10 cellular contexts compared by ENCODE assay signal in the genomic region with DNA sequence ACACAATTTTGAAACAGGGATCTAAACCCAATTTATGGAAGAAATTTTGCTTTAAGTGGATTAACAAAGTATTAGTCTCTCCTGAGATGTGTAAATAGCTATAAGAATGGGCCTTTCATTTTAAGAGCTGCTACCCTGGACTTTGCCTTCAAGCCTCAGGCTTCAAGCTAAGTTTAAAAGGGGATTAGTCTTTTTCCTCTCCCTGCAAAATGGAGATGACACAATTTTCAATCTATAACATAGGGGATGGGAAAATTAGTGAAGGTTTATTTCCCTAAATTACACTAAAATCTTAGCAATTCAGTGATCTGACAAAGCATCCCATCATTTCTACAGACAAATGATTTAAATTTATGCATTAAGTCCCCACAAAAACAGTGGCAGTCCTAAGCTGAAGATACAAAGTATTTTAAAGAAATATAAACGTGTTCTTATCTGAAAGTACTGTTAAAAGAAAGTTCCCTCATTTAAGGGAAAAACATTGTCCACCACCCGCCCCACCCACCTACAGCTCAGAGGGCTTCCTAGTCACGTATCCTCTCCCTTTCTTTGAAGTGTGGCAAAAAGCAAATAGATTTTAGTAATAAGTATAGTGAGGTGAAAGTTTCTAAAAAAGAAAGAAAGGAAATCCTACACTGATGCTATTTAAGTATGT. TPM values are rescaled to one million over a fixed set of nuclear protein-coding genes. Genes with fewer than 3 reads are reported as not detected.
DNase-seq lines count a peak whose midpoint lies in the region; ATAC-seq and TF ChIP-seq lines count a peak whose summit lies in the region.
"Had no signal": no experiment of that assay in that cellular context is flagged by ENCODE, and none has a peak within 500 bp of the region (broad histone marks: within the 10 kb centered on the region; RNA-seq: fewer than 3 reads in every experiment).

No MANE protein-coding gene starts in this region.

- H3K4me3 ChIP-seq in ovary, result no peak overlapping the region

- H3K27me3 Mint-ChIP-seq in activated naive CD4-positive, alpha-beta T cell treated with anti-CD3 and anti-CD28 coated beads, Interleukin-2, amount 10 ng/mL, durations not matched to agents 7 days and 5 days, result no peaks in the 10 kb centered on the region
- H3K27me3 Mint-ChIP-seq in activated T-helper 17 cell treated with anti-CD3 and anti-CD28 coated beads, Interleukin-2, amount 50 U/mL, for 72 hours, result no peaks in the 10 kb centered on the region

- H3K4me3 Mint-ChIP-seq in activated naive CD4-positive, alpha-beta T cell treated with anti-CD3 and anti-CD28 coated beads, Interleukin-2, amount 10 ng/mL, durations not matched to agents 7 days and 5 days, result peak overlapping the region; percentile 53
- H3K4me3 Mint-ChIP-seq in activated T-helper 17 cell treated with anti-CD3 and anti-CD28 coated beads, Interleukin-2, amount 50 U/mL, for 72 hours, result peak overlapping the region; percentile 56
- peak overlapping the region; percentile 19 for H3K4me3 Mint-ChIP-seq in stimulated activated effector memory CD8-positive, alpha-beta T cell treated with anti-CD3 and anti-CD28 coated beads, Interleukin-12 subunit alpha, Interleukin-12 subunit beta, amount 100 ng/mL, for 72 hours

- no peak overlapping the region for H3K27ac ChIP-seq in ovary
- H3K27ac ChIP-seq: brain microvascular endothelial cell had no signal

- H3K4me1 Mint-ChIP-seq in activated naive CD4-positive, alpha-beta T cell treated with anti-CD3 and anti-CD28 coated beads, Interleukin-2, amount 10 ng/mL, durations not matched to agents 7 days and 5 days, result peaks cover 70% of the 10 kb centered on the region
- H3K4me1 Mint-ChIP-seq in activated T-helper 17 cell treated with anti-CD3 and anti-CD28 coated beads, Interleukin-2, amount 50 U/mL, for 72 hours, result peaks cover 7% of the 10 kb centered on the region
- H3K4me1 Mint-ChIP-seq in stimulated activated effector memory CD8-positive, alpha-beta T cell treated with anti-CD3 and anti-CD28 coated beads, Interleukin-12 subunit alpha, Interleukin-12 subunit beta, amount 100 ng/mL, for 72 hours, result peaks cover 56% of the 10 kb centered on the region

- peaks cover 26% of the 10 kb centered on the region for H3K36me3 Mint-ChIP-seq in activated naive CD4-positive, alpha-beta T cell treated with anti-CD3 and anti-CD28 coated beads, Interleukin-2, amount 10 ng/mL, durations not matched to agents 7 days and 5 days
- no peaks in the 10 kb centered on the region for H3K36me3 Mint-ChIP-seq in activated T-helper 17 cell treated with anti-CD3 and anti-CD28 coated beads, Interleukin-2, amount 50 U/mL, for 72 hours (ENCODE audit: low read depth)
- H3K36me3 Mint-ChIP-seq in stimulated activated effector memory CD8-positive, alpha-beta T cell treated with anti-CD3 and anti-CD28 coated beads, Interleukin-12 subunit alpha, Interleukin-12 subunit beta, amount 100 ng/mL, for 72 hours, result no peaks in the 10 kb centered on the region

- DNase-seq in activated naive CD4-positive, alpha-beta T cell treated with anti-CD3 and anti-CD28 coated beads, Interleukin-2, amount 10 ng/mL, durations not matched to agents 7 days and 5 days, result peak; percentile 56
- no peak for DNase-seq in activated naive CD4-positive, alpha-beta T cell treated with Interleukin-2 at 50 U/mL for 16 hours
- DNase-seq in stimulated activated effector memory CD8-positive, alpha-beta T cell treated with anti-CD3 and anti-CD28 coated beads, Interleukin-12 subunit alpha, Interleukin-12 subunit beta, amount 100 ng/mL, for 72 hours (ENCODE audit: low spot score in 2 of 2), result no peak
- no peak for DNase-seq in DMS 273 treated with DMSO at 0.1 percent for 48 hours (lab: John Stamatoyannopoulos, UW)
- no peak for DNase-seq in AG20443 (ENCODE audit: low spot score)
- no peak for DNase-seq in ovary
- DNase-seq: brain microvascular endothelial cell had no signal

- intact Hi-C loops in ovary (cut with DNase I), result no loop called here

- H3K27me3 ChIP-seq in ovary, result no peaks in the 10 kb centered on the region
- H3K27me3 ChIP-seq: brain microvascular endothelial cell had no signal

- no peak for TF ChIP-seq CTCF in ovary (IDR thresholded peaks at IDR 0.05)

- no peaks in the 10 kb centered on the region for H3K36me3 ChIP-seq in ovary
- H3K36me3 ChIP-seq: brain microvascular endothelial cell had no signal

- CTCF ChIA-PET in activated naive CD4-positive, alpha-beta T cell treated with anti-CD3 and anti-CD28 coated beads, Interleukin-2, amount 10 ng/mL, durations not matched to agents 7 days and 5 days (lab: Charles Lee), result interaction anchor here (0.9 to 1.9 kb wide), 3 partner anchors 18 to 25 kb away, joined by 3 to 4 read pairs (median 3); no protein-coding TSS in a partner anchor

- 55 to 66% (median 61%) methylated on average over 3 of the region's 3 CpGs for WGBS in ovary, 3 donors

- peak overlapping the region; percentile 92 for H3K27ac Mint-ChIP-seq in activated naive CD4-positive, alpha-beta T cell treated with anti-CD3 and anti-CD28 coated beads, Interleukin-2, amount 10 ng/mL, durations not matched to agents 7 days and 5 days
- H3K27ac Mint-ChIP-seq in activated T-helper 17 cell treated with anti-CD3 and anti-CD28 coated beads, Interleukin-2, amount 50 U/mL, for 72 hours, result peak overlapping the region; percentile 71
- H3K27ac Mint-ChIP-seq in stimulated activated effector memory CD8-positive, alpha-beta T cell treated with anti-CD3 and anti-CD28 coated beads, Interleukin-12 subunit alpha, Interleukin-12 subunit beta, amount 100 ng/mL, for 72 hours, result no peak overlapping the region

- no peaks in the 10 kb centered on the region for H3K9me3 ChIP-seq in ovary

- no peak for TF ChIP-seq POLR2A in ovary (IDR thresholded peaks at IDR 0.05)

- no peaks in the 10 kb centered on the region for H3K4me1 ChIP-seq in ovary (ENCODE audit: insufficient read depth)

- TF ChIP-seq EP300 in ovary (IDR thresholded peaks at IDR 0.05), result no peak

- H3K9me3 Mint-ChIP-seq in activated naive CD4-positive, alpha-beta T cell treated with anti-CD3 and anti-CD28 coated beads, Interleukin-2, amount 10 ng/mL, durations not matched to agents 7 days and 5 days, result no peaks in the 10 kb centered on the region
- no peaks in the 10 kb centered on the region for H3K9me3 Mint-ChIP-seq in activated T-helper 17 cell treated with anti-CD3 and anti-CD28 coated beads, Interleukin-2, amount 50 U/mL, for 72 hours
- H3K9me3 Mint-ChIP-seq in stimulated activated effector memory CD8-positive, alpha-beta T cell treated with anti-CD3 and anti-CD28 coated beads, Interleukin-12 subunit alpha, Interleukin-12 subunit beta, amount 100 ng/mL, for 72 hours, result no peaks in the 10 kb centered on the region

- ATAC-seq in HG03108 (IDR thresholded peaks at IDR 0.05; ENCODE audit: unreplicated experiment), result peak; percentile 84
- peak; percentile 92 for ATAC-seq in activated T-helper 17 cell treated with anti-CD3 and anti-CD28 coated beads, Interleukin-2, amount 50 U/mL, for 72 hours (replicated peaks)
- peak; percentile 89 for ATAC-seq in stimulated activated effector memory CD8-positive, alpha-beta T cell treated with anti-CD3 and anti-CD28 coated beads, Interleukin-12 subunit alpha, Interleukin-12 subunit beta, amount 100 ng/mL, for 72 hours
- ATAC-seq: Right ventricle myocardium inferior had no signal

RNA-seq across cellular contexts. Expression of a gene that starts 14.5 kb away (rescaled TPM):
- 1 to 10 TPM; 7.9 to 9.5 TPM for total RNA-seq in activated T-helper 17 cell treated with anti-CD3 and anti-CD28 coated beads, Interleukin-2, amount 50 U/mL, for 72 hours
- total RNA-seq in ovary, result 10 to 100 TPM in 1 of 7 donors, 1 to 10 TPM in 6; 4.4 to 35.3 (median 9.6) TPM
- 10 to 100 TPM in 1 of 2 donors, 1 to 10 TPM in 1; 4.5 to 11.8 TPM for polyA plus RNA-seq in ovary
